Comparison of ENCODE assay signal across 1 cellular context in the genomic region with DNA sequence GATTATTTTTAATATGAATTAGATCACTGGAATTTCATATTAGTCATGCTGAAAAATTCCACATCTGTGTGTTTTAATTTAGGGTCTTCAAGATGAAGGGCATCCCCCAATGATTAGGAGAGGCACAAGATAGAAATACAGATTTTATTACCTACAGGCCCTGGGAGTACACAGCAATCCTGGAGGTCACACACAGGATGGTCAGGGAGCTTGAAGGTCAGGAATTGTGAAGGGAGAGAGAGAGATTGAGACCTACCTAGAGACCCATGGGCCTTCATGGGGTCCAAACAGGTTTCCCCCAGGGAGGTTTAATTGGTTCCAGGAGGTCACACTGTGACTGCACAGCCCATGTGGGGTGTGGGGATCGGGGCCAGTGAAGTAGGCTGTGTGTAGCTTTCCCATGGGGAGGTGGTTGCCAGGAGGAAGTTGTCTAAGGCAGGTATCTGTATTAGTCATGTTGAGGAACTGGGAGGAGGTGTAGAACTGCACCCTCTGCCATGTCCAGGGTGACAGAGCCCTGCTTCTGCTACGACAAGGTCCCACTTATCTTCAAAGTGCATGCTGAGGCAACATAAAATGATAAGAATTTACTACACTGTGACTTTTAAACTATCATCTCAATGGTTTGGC.
TF ChIP-seq lines count a peak whose summit lies in the region.

No MANE protein-coding gene starts in this region.

TF ChIP-seq in K562, 482 proteins besides CTCF, POLR2A, EP300 and RAD21 (continued from another document and continues in another):
- TF ChIP-seq, protein P1, sequence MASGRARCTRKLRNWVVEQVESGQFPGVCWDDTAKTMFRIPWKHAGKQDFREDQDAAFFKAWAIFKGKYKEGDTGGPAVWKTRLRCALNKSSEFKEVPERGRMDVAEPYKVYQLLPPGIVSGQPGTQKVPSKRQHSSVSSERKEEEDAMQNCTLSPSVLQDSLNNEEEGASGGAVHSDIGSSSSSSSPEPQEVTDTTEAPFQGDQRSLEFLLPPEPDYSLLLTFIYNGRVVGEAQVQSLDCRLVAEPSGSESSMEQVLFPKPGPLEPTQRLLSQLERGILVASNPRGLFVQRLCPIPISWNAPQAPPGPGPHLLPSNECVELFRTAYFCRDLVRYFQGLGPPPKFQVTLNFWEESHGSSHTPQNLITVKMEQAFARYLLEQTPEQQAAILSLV (tag; IDR thresholded peaks at IDR 0.05) = no peak
- TF ChIP-seq MED1 (CRISPR knock-in tag; IDR thresholded peaks at IDR 0.05; ENCODE audit: borderline replicate concordance) (no peak), NELFE (IDR thresholded peaks at IDR 0.05; ENCODE audit: insufficient read depth, insufficient read length) (no peak), HMG20A (CRISPR knock-in tag; conservative IDR thresholded peaks at IDR 0.05) (no peak), ZNF347 (CRISPR knock-in tag; IDR thresholded peaks at IDR 0.05; ENCODE audit: low read depth) (no peak), CHD2 (IDR thresholded peaks at IDR 0.05; ENCODE audit: low read depth, low read length) (no peak), ELK1 (CRISPR knock-in tag; IDR thresholded peaks at IDR 0.05) (no peak), NFIC (IDR thresholded peaks at IDR 0.05) (peak; percentile 44; the same call in 1 of the 2 replicates), SMARCA4 (IDR thresholded peaks at IDR 0.05) (peak; percentile 80), MAFG (tag; conservative IDR thresholded peaks at IDR 0.05) (peak; percentile 29; the same call in 1 of the 2 replicates), MECOM (CRISPR knock-in tag; IDR thresholded peaks at IDR 0.05) (peak; percentile 25; the same call in 1 of the 2 replicates), BCL6 (CRISPR knock-in tag; IDR thresholded peaks at IDR 0.05) (no peak), NR0B1 (IDR thresholded peaks at IDR 0.05; ENCODE audit: partially characterized antibody) (no peak), SNRNP70 (optimal IDR thresholded peaks at IDR 0.05; ENCODE audit: low read depth, low read length) (no peak), NFE2 (IDR thresholded peaks at IDR 0.05; ENCODE audit: low read depth) (peak; percentile 37; the same call in 1 of the 2 replicates), STAT5A (IDR thresholded peaks at IDR 0.05; ENCODE audit: borderline replicate concordance, low read length) (peak; percentile 62; the same call in 1 of the 2 replicates), TRIM25 (IDR thresholded peaks at IDR 0.05; ENCODE audit: borderline replicate concordance) (no peak), GTF2B (IDR thresholded peaks at IDR 0.05; ENCODE audit: extremely low read depth, insufficient read length) (no peak), ZNF780A (CRISPR knock-in tag; IDR thresholded peaks at IDR 0.05) (no peak), THAP12 (CRISPR knock-in tag; IDR thresholded peaks at IDR 0.05) (no peak), YBX1 (IDR thresholded peaks at IDR 0.05) (no peak), GTF2A2 (tag; IDR thresholded peaks at IDR 0.05) (no peak), JUNB (CRISPR knock-in tag; conservative IDR thresholded peaks at IDR 0.05) (no peak), NFE2L1 (tag; IDR thresholded peaks at IDR 0.05; ENCODE audit: borderline replicate concordance, low read depth) (no peak), GTF2F1 (IDR thresholded peaks at IDR 0.05; ENCODE audit: low read depth, low read length) (no peak), ZBTB11 (CRISPR knock-in tag; IDR thresholded peaks at IDR 0.05) (0 out of 6 replicates have a peak, but pooled peaks of 1 of the 3 experiments have one; percentile 42), RB1 (IDR thresholded peaks at IDR 0.05; ENCODE audit: low read depth) (no peak), ZNF398 (CRISPR knock-in tag; IDR thresholded peaks at IDR 0.05) (no peak), RBM39 (optimal IDR thresholded peaks at IDR 0.05; ENCODE audit: low read depth, low read length) (no peak)
- TF ChIP-seq, protein P2, sequence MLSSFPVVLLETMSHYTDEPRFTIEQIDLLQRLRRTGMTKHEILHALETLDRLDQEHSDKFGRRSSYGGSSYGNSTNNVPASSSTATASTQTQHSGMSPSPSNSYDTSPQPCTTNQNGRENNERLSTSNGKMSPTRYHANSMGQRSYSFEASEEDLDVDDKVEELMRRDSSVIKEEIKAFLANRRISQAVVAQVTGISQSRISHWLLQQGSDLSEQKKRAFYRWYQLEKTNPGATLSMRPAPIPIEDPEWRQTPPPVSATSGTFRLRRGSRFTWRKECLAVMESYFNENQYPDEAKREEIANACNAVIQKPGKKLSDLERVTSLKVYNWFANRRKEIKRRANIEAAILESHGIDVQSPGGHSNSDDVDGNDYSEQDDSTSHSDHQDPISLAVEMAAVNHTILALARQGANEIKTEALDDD (IDR thresholded peaks at IDR 0.05) = peak; percentile 70
- TF ChIP-seq, protein P3, sequence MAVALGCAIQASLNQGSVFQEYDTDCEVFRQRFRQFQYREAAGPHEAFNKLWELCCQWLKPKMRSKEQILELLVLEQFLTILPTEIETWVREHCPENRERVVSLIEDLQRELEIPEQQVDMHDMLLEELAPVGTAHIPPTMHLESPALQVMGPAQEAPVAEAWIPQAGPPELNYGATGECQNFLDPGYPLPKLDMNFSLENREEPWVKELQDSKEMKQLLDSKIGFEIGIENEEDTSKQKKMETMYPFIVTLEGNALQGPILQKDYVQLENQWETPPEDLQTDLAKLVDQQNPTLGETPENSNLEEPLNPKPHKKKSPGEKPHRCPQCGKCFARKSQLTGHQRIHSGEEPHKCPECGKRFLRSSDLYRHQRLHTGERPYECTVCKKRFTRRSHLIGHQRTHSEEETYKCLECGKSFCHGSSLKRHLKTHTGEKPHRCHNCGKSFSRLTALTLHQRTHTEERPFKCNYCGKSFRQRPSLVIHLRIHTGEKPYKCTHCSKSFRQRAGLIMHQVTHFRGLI (CRISPR knock-in tag; IDR thresholded peaks at IDR 0.05) = no peak
- TF ChIP-seq, protein P4, sequence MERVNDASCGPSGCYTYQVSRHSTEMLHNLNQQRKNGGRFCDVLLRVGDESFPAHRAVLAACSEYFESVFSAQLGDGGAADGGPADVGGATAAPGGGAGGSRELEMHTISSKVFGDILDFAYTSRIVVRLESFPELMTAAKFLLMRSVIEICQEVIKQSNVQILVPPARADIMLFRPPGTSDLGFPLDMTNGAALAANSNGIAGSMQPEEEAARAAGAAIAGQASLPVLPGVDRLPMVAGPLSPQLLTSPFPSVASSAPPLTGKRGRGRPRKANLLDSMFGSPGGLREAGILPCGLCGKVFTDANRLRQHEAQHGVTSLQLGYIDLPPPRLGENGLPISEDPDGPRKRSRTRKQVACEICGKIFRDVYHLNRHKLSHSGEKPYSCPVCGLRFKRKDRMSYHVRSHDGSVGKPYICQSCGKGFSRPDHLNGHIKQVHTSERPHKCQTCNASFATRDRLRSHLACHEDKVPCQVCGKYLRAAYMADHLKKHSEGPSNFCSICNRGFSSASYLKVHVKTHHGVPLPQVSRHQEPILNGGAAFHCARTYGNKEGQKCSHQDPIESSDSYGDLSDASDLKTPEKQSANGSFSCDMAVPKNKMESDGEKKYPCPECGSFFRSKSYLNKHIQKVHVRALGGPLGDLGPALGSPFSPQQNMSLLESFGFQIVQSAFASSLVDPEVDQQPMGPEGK (CRISPR knock-in tag; IDR thresholded peaks at IDR 0.05; ENCODE audit: borderline replicate concordance) = no peak
- TF ChIP-seq, protein P5, sequence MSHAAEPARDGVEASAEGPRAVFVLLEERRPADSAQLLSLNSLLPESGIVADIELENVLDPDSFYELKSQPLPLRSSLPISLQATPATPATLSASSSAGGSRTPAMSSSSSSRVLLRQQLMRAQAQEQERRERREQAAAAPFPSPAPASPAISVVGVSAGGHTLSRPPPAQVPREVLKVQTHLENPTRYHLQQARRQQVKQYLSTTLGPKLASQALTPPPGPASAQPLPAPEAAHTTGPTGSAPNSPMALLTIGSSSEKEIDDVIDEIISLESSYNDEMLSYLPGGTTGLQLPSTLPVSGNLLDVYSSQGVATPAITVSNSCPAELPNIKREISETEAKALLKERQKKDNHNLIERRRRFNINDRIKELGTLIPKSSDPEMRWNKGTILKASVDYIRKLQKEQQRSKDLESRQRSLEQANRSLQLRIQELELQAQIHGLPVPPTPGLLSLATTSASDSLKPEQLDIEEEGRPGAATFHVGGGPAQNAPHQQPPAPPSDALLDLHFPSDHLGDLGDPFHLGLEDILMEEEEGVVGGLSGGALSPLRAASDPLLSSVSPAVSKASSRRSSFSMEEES (CRISPR knock-in tag; IDR thresholded peaks at IDR 0.05) = no peak
